9 cellular contexts compared by ENCODE assay signal in the genomic region with DNA sequence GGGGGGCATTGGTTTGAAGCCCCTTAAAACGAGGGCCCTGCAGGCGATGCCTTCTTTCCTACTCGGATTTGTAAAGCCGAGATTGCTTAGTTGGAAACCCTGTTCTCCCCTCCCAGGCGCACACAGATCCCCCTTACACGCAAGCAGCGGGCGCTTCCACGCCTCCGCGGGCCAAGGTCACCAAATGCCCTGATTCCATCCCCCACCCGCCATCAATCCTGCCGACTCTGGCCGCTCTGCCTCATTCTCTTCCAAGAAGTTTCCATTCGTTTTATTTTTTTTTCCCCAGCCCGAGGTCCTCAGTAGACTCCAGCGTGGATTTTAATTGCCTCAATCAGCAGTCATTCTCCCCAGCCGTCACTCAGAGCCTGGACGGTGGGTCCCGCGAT. TPM values are rescaled to one million over a fixed set of nuclear protein-coding genes. Genes with fewer than 3 reads are reported as not detected.
A peak's percentile ranks its signal among the peaks of the same experiment; 100 is the strongest.
DNase-seq lines count a peak whose midpoint lies in the region; ATAC-seq and TF ChIP-seq lines count a peak whose summit lies in the region.
"Had no signal": no experiment of that assay in that cellular context is flagged by ENCODE, and none has a peak within 500 bp of the region (broad histone marks: within the 10 kb centered on the region; RNA-seq: fewer than 3 reads in every experiment).

No MANE protein-coding gene starts in this region.

- H3K27me3 Mint-ChIP-seq in activated CD4-positive, alpha-beta T cell treated with anti-CD3 and anti-CD28 coated beads, Interleukin-2, amount 10 ng/mL, durations not matched to agents 24 days and 14 days = peaks cover 81% of the 10 kb centered on the region
- no peaks in the 10 kb centered on the region for H3K27me3 Mint-ChIP-seq in endodermal cell (ENCODE audit: insufficient read depth)
- peaks cover 86% of the 10 kb centered on the region for H3K27me3 Mint-ChIP-seq in progenitor cell of endocrine pancreas

- no peak overlapping the region for H3K9ac ChIP-seq in endodermal cell (ENCODE audit: extremely low read depth, low read length, poor library complexity, severe bottlenecking)

- DNase-seq in activated CD4-positive, alpha-beta T cell treated with anti-CD3 and anti-CD28 coated beads, Interleukin-2, amount 10 ng/mL, durations not matched to agents 24 days and 14 days = no peak
- DNase-seq in activated CD4-positive, alpha-beta T cell treated with anti-CD3 and anti-CD28 coated beads, Interleukin-2, amount 50 U/mL, for 4 hours = no peak
- DNase-seq in NCI-H2227 treated with DMSO at 0.1 percent for 48 hours (lab: John Stamatoyannopoulos, UW) (peak; percentile 45), endodermal cell (no peak), progenitor cell of endocrine pancreas (ENCODE audit: low spot score, unreplicated experiment) (no peak), LoVo (ENCODE audit: low spot score) (no peak)
- DNase-seq: GDM1 had no signal

- no peak overlapping the region for H3K27ac ChIP-seq in endodermal cell (ENCODE audit: low read depth, low read length)

- TF ChIP-seq CTCF in endodermal cell (conservative IDR thresholded peaks at IDR 0.05) (no peak), progenitor cell of endocrine pancreas (IDR thresholded peaks at IDR 0.05; ENCODE audit: unreplicated experiment) (no peak)

- peak overlapping the region; percentile 77 for H3K4me3 ChIP-seq in endodermal cell (ENCODE audit: low read length)

- peaks cover 7% of the 10 kb centered on the region for H3K36me3 Mint-ChIP-seq in activated CD4-positive, alpha-beta T cell treated with anti-CD3 and anti-CD28 coated beads, Interleukin-2, amount 10 ng/mL, durations not matched to agents 24 days and 14 days (ENCODE audit: low read depth)
- peaks cover 2% of the 10 kb centered on the region for H3K36me3 Mint-ChIP-seq in endodermal cell (ENCODE audit: low read depth)
- H3K36me3 Mint-ChIP-seq in progenitor cell of endocrine pancreas (ENCODE audit: insufficient read depth) = no peaks in the 10 kb centered on the region

- intact Hi-C loops in activated CD4-positive, alpha-beta T cell treated with anti-CD3 and anti-CD28 coated beads, Interleukin-2, amount 10 ng/mL, durations not matched to agents 24 days and 14 days (cut with micrococcal nuclease) = loop anchor here (5.0 kb wide), 1 partner anchor 1532 kb away; a partner anchor contains a TSS

- H3K27ac Mint-ChIP-seq in activated CD4-positive, alpha-beta T cell treated with anti-CD3 and anti-CD28 coated beads, Interleukin-2, amount 10 ng/mL, durations not matched to agents 24 days and 14 days = no peak overlapping the region
- H3K27ac Mint-ChIP-seq in endodermal cell = no peak overlapping the region
- H3K27ac Mint-ChIP-seq in progenitor cell of endocrine pancreas = peak overlapping the region; percentile 58

- 2% methylated on average over 13 to 21 of the region's 21 CpGs for WGBS in endodermal cell (ENCODE audit: insufficient coverage in 1 of 2, insufficient read length in 1 of 2), 2 experiments

- no peaks in the 10 kb centered on the region for H3K9me3 ChIP-seq in endodermal cell (ENCODE audit: control insufficient read depth, low read length)

- peaks cover 100% of the 10 kb centered on the region for H3K27me3 ChIP-seq in endodermal cell (ENCODE audit: control insufficient read depth, insufficient read depth, low read length, poor library complexity, severe bottlenecking)

- peak overlapping the region; percentile 41 for H3K4me3 Mint-ChIP-seq in activated CD4-positive, alpha-beta T cell treated with anti-CD3 and anti-CD28 coated beads, Interleukin-2, amount 10 ng/mL, durations not matched to agents 24 days and 14 days
- H3K4me3 Mint-ChIP-seq in endodermal cell (peak overlapping the region; percentile 54), progenitor cell of endocrine pancreas (ENCODE audit: low read depth) (peak overlapping the region; percentile 72)

- no peaks in the 10 kb centered on the region for H3K36me3 ChIP-seq in endodermal cell (ENCODE audit: control insufficient read depth, insufficient read depth, low read length)

- peaks cover 13% of the 10 kb centered on the region for H3K9me3 Mint-ChIP-seq in activated CD4-positive, alpha-beta T cell treated with anti-CD3 and anti-CD28 coated beads, Interleukin-2, amount 10 ng/mL, durations not matched to agents 24 days and 14 days
- no peaks in the 10 kb centered on the region for H3K9me3 Mint-ChIP-seq in endodermal cell
- no peaks in the 10 kb centered on the region for H3K9me3 Mint-ChIP-seq in progenitor cell of endocrine pancreas (ENCODE audit: low read depth)

- H3K4me1 Mint-ChIP-seq in activated CD4-positive, alpha-beta T cell treated with anti-CD3 and anti-CD28 coated beads, Interleukin-2, amount 10 ng/mL, durations not matched to agents 24 days and 14 days = peaks cover 13% of the 10 kb centered on the region
- H3K4me1 Mint-ChIP-seq in endodermal cell (peaks cover 41% of the 10 kb centered on the region), progenitor cell of endocrine pancreas (ENCODE audit: low read depth) (peaks cover 18% of the 10 kb centered on the region)

- peaks cover 16% of the 10 kb centered on the region for H3K4me1 ChIP-seq in endodermal cell (ENCODE audit: control insufficient read depth, insufficient read depth, low read length)

- ATAC-seq in GM19023 (IDR thresholded peaks at IDR 0.05; ENCODE audit: unreplicated experiment) (no peak), HG03135 (IDR thresholded peaks at IDR 0.05; ENCODE audit: unreplicated experiment) (no peak)

RNA-seq across cellular contexts. Expression of a gene that starts 1.0 kb away (rescaled TPM):
- not detected in 2 replicates for total RNA-seq in activated CD4-positive, alpha-beta T cell treated with anti-CD3 and anti-CD28 coated beads, Interleukin-2, amount 10 ng/mL, durations not matched to agents 24 days and 14 days
- total RNA-seq in endodermal cell (under 1 TPM in 1 of 2 donors, not detected in 1; 0.15 TPM), progenitor cell of endocrine pancreas (5.9 and 6.5 TPM in 2 replicates)
- 1.9 TPM for polyA plus RNA-seq in endodermal cell (2013, experiment 1 of 2)
- 2.5 TPM for polyA plus RNA-seq in endodermal cell (2013, experiment 2 of 2)
